Comparison of ENCODE assay signal across 10 cellular contexts in the genomic region with DNA sequence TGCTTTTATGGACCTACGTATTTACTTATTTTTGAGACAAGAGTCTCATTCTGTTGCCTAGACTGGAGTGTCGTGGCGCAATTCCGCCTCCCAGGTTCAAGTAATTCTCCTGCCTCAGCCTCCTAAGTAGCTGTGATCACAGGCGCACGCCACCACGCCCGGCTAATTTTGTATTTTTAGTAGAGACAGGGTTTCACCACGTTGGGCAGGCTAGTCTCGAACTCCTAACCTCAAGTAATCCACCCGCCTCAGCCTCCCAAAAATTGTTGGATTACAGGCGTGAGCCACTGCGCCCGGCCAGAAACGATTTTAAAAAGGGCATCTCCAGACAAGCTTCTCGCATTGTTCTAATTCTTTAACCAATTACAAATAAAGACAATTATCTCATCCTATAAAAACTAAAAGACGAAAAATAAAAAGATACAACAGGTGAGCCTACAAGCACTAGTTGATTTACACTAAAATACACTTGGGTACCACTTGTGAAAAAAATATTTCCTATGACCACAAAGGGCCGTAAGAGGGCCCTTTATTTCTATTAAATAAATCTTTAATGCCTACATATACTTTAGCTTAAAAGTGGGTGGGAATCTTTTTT. TPM values are rescaled to one million over a fixed set of nuclear protein-coding genes. Genes with fewer than 3 reads are reported as not detected.
DNase-seq lines count a peak whose midpoint lies in the region; ATAC-seq and TF ChIP-seq lines count a peak whose summit lies in the region.
"Had no signal": no experiment of that assay in that cellular context is flagged by ENCODE, and none has a peak within 500 bp of the region (broad histone marks: within the 10 kb centered on the region; RNA-seq: fewer than 3 reads in every experiment).

No MANE protein-coding gene starts in this region.

- no peak for TF ChIP-seq RAD21 in SK-N-SH (IDR thresholded peaks at IDR 0.05; ENCODE audit: low read length)

- H3K9me3 Mint-ChIP-seq in progenitor cell of endocrine pancreas (ENCODE audit: low read depth), result no peaks in the 10 kb centered on the region

- no peaks in the 10 kb centered on the region for H3K9me2 ChIP-seq in SK-N-SH

- CTCF ChIA-PET in SK-N-SH (lab: Yijun Ruan, JAX), result interaction anchor here (0.6 to 2.2 kb wide), 9 partner anchors 9 to 344 kb away, joined by 3 to 8 read pairs (median 3); no protein-coding TSS in a partner anchor
- CTCF ChIA-PET in Panc1 (lab: Charles Lee), result interaction anchor here (1.1 to 1.3 kb wide), 2 partner anchors 9 to 10 kb away, joined by 4 to 6 read pairs; no protein-coding TSS in a partner anchor

- peak overlapping the region; percentile 90 for H3K27ac Mint-ChIP-seq in progenitor cell of endocrine pancreas

- peaks cover 70% of the 10 kb centered on the region for H4K20me1 ChIP-seq in SK-N-SH (ENCODE audit: insufficient read depth)

- in situ Hi-C loops in Panc1 (cut with HindIII; ENCODE audit: low pct_unique_long_range_greater_than_20kb, low sequenced_read_pairs), result no loop called here

- peak overlapping the region; percentile 100 for H3K4me3 Mint-ChIP-seq in progenitor cell of endocrine pancreas (ENCODE audit: low read depth)

- no peaks in the 10 kb centered on the region for H3K27me3 Mint-ChIP-seq in progenitor cell of endocrine pancreas

- DNase-seq in SK-N-SH (no peak), Panc1 (ENCODE audit: low read depth, low spot score) (no peak), esophagus squamous epithelium (lab: John Stamatoyannopoulos, UW) (no peak), progenitor cell of endocrine pancreas (ENCODE audit: low spot score, unreplicated experiment) (no peak), amygdala (lab: John Stamatoyannopoulos, UW) (no peak), HuH-7.5 (ENCODE audit: low spot score) (no peak), SW480 (ENCODE audit: low spot score) (no peak)
- DNase-seq: activated CD8-positive, alpha-beta memory T cell treated with anti-CD3 and anti-CD28 coated beads for 24 hours; NCI-H2227 treated with DMSO at 0.1 percent for 48 hours had no signal

- H3K4me1 ChIP-seq in SK-N-SH (ENCODE audit: control insufficient read depth in 1 of 2, insufficient read depth in 2 of 2, low read depth in 1 of 2, low read length in 1 of 2), result peaks cover 8 to 14% of the 10 kb centered on the region in 2 experiments; a peak in 3 of 4 replicates
- peaks cover 53% of the 10 kb centered on the region for H3K4me1 ChIP-seq in Panc1 (ENCODE audit: control insufficient read depth, insufficient read depth, low read length)
- H3K4me1 ChIP-seq in esophagus squamous epithelium, result peaks cover 19 to 69% (median 39%) of the 10 kb centered on the region in 3 donors

- ATAC-seq in SK-N-SH treated with all-trans-retinoic acid at 6 μM for 48 hours (no peak), Panc1 (no peak)

- 86% methylated on average over 18 of the region's 18 CpGs for WGBS in SK-N-SH (ENCODE audit: low lambda C conversion rate)
- WGBS in esophagus squamous epithelium, 2 donors, result 69 to 87% methylated on average over 18 of the region's 18 CpGs

- H3K27ac ChIP-seq in SK-N-SH (ENCODE audit: low read depth in 2 of 2, low read length in 1 of 2) (peak overlapping the region in 1 of 2 experiments; percentile 97; a peak in 1 of 4 replicates), Panc1 (ENCODE audit: low read length) (peak overlapping the region; percentile 97), esophagus squamous epithelium (no peak overlapping the region)

- intact Hi-C loops in Panc1 (cut with micrococcal nuclease; ENCODE audit: unreplicated experiment) (loop anchor here (2.0 kb wide), 1 partner anchor 99 kb away; no protein-coding TSS in a partner anchor), esophagus squamous epithelium (cut with DNase I) (no loop called here)

- TF ChIP-seq CTCF in SK-N-SH (IDR thresholded peaks at IDR 0.05) (no peak), Panc1 (IDR thresholded peaks at IDR 0.05) (no peak), esophagus squamous epithelium (IDR thresholded peaks at IDR 0.05) (no peak), progenitor cell of endocrine pancreas (IDR thresholded peaks at IDR 0.05; ENCODE audit: unreplicated experiment) (no peak)

- no peak overlapping the region for H2AFZ ChIP-seq in SK-N-SH (ENCODE audit: low read depth)

- POLR2A ChIA-PET in SK-N-SH (lab: Yijun Ruan, JAX), result no interaction called here
- POLR2A ChIA-PET in Panc1 (lab: Charles Lee), result interaction anchor here (0.7 kb wide), 1 partner anchor 893 kb away, joined by 4 read pairs; no protein-coding TSS in a partner anchor

- H3K4me1 Mint-ChIP-seq in progenitor cell of endocrine pancreas (ENCODE audit: low read depth), result peaks cover 40% of the 10 kb centered on the region

- H3K4me3 ChIP-seq in SK-N-SH (ENCODE audit: low read depth in 2 of 2, low read length in 1 of 2) (peak overlapping the region; percentile 82 to 98; a peak in 3 of 4 replicates), Panc1 (ENCODE audit: low read depth in 2 of 2, low read length in 2 of 2) (peak overlapping the region; percentile 92 to 94), esophagus squamous epithelium (peak overlapping the region in 3 of 4 donors; percentile 88 to 97 (median 97))

- H3F3A ChIP-seq in SK-N-SH (replicated peaks; ENCODE audit: insufficient read depth), result peaks cover 11% of the 10 kb centered on the region

- no TSS peak for BruUV-seq in Panc1 (replicated peaks; lab: Mats Ljungman, UMichigan)

- no peak for TF ChIP-seq POLR2A in esophagus squamous epithelium (IDR thresholded peaks at IDR 0.05)

- peaks cover 8% of the 10 kb centered on the region for H3K36me3 Mint-ChIP-seq in progenitor cell of endocrine pancreas (ENCODE audit: insufficient read depth)

- peaks cover 74% of the 10 kb centered on the region for H3K79me2 ChIP-seq in SK-N-SH (ENCODE audit: insufficient read depth)

- H3K9me3 ChIP-seq in SK-N-SH (no peaks in the 10 kb centered on the region), Panc1 (ENCODE audit: control insufficient read depth, insufficient read depth, low read depth, low read length) (no peaks in the 10 kb centered on the region), esophagus squamous epithelium (no peaks in the 10 kb centered on the region)

- peak overlapping the region; percentile 81 for H3K4me2 ChIP-seq in SK-N-SH

- H3K36me3 ChIP-seq in SK-N-SH (replicated peaks in 1 of 2; ENCODE audit: control insufficient read depth in 1 of 2, insufficient read depth in 2 of 2, low read length in 1 of 2), result peaks cover 8 to 24% of the 10 kb centered on the region in 2 experiments
- H3K36me3 ChIP-seq in Panc1 (ENCODE audit: control insufficient read depth, insufficient read depth, low read length), result peaks cover 4% of the 10 kb centered on the region
- peaks cover 0 to 4% (median 0%) of the 10 kb centered on the region in 3 donors for H3K36me3 ChIP-seq in esophagus squamous epithelium

- no peak for TF ChIP-seq EP300 in SK-N-SH (IDR thresholded peaks at IDR 0.05; ENCODE audit: borderline replicate concordance in 1 of 2, low read depth in 1 of 2, low read length in 1 of 2)

- H3K9ac ChIP-seq in SK-N-SH, result peak overlapping the region; percentile 100; the same call in 1 of the 2 replicates

- H3K27me3 ChIP-seq in SK-N-SH (ENCODE audit: insufficient read depth) (no peaks in the 10 kb centered on the region), Panc1 (ENCODE audit: control insufficient read depth, insufficient read depth, low read length) (no peaks in the 10 kb centered on the region), esophagus squamous epithelium (no peaks in the 10 kb centered on the region)

TF ChIP-seq in SK-N-SH, 30 proteins besides CTCF, POLR2A, EP300 and RAD21:
- TF ChIP-seq EZH2phosphoT487 (IDR thresholded peaks at IDR 0.05; ENCODE audit: borderline replicate concordance, low read depth) (no peak), RCOR1 (IDR thresholded peaks at IDR 0.05; ENCODE audit: low read length) (no peak), RFX5 (IDR thresholded peaks at IDR 0.05; ENCODE audit: low read length) (no peak)
TF ChIP-seq in SK-N-SH: peak in this region for 0.

TF ChIP-seq in SK-N-SH treated with all-trans-retinoic acid at 6 μM for 48 hours, 23 proteins besides CTCF, POLR2A, EP300 and RAD21:
- TF ChIP-seq OSR1 (CRISPR knock-in tag; IDR thresholded peaks at IDR 0.05) (no peak), SNAI2 (CRISPR knock-in tag; IDR thresholded peaks at IDR 0.05) (no peak), ESRRG (CRISPR knock-in tag; IDR thresholded peaks at IDR 0.05) (no peak)

RNA-seq across cellular contexts. Expression of a gene that starts 2.4 kb away (rescaled TPM):
- 62.1 and 84.6 TPM in 2 replicates for polyA plus RNA-seq in SK-N-SH (2012; rRNA removed)
- 56.4 and 65.5 TPM in 2 replicates for polyA plus RNA-seq in SK-N-SH (2012; cell fraction: cytosol; rRNA removed)
- polyA plus RNA-seq in SK-N-SH (2012; cell fraction: nucleus; rRNA removed), result 74.5 and 151 TPM in 2 replicates
- total RNA-seq in Panc1 (2021; ENCODE audit: unreplicated experiment) (106 TPM), esophagus squamous epithelium (10 to 100 TPM; 23.7 to 54.0 (median 38.9) TPM), progenitor cell of endocrine pancreas (203 and 216 TPM in 2 replicates)
- polyA plus RNA-seq in Panc1 (2012; ENCODE audit: insufficient read length), result 63.3 TPM

RNA-seq across cellular contexts. Expression of a gene that starts 59.1 kb away (rescaled TPM):
- 34.4 and 46.5 TPM in 2 replicates for polyA plus RNA-seq in SK-N-SH (2012; rRNA removed)
- 36.8 and 46.3 TPM in 2 replicates for polyA plus RNA-seq in SK-N-SH (2012; cell fraction: cytosol; rRNA removed)
- 99.6 and 114 TPM in 2 replicates for polyA plus RNA-seq in SK-N-SH (2012; cell fraction: nucleus; rRNA removed)
- total RNA-seq in Panc1 (2021; ENCODE audit: unreplicated experiment) (80.2 TPM), esophagus squamous epithelium (1 to 10 TPM; 1.3 to 9.3 (median 7.2) TPM), progenitor cell of endocrine pancreas (96.9 and 107 TPM in 2 replicates)
- 47.4 TPM for polyA plus RNA-seq in Panc1 (2012; ENCODE audit: insufficient read length)
